Comparison of ENCODE assay signal across 8 cellular contexts in genomic region chr16:88815901-88816589, GRCh38. TPM values are rescaled to one million over a fixed set of nuclear protein-coding genes. Genes with fewer than 3 reads are reported as not detected.
A peak's percentile ranks its signal among the peaks of the same experiment; 100 is the strongest.
DNase-seq lines count a peak whose midpoint lies in the region; ATAC-seq and TF ChIP-seq lines count a peak whose summit lies in the region.

No MANE protein-coding gene starts in this region.

- no peak for ATAC-seq in GM18519 (IDR thresholded peaks at IDR 0.05; ENCODE audit: low FRiP score, unreplicated experiment)

- DNase-seq in NCI-H2107 treated with DMSO at 0.1 percent for 48 hours (lab: John Stamatoyannopoulos, UW; ENCODE audit: unreplicated experiment) (peak; percentile 10), NCI-H2107 (lab: John Stamatoyannopoulos, UW) (no peak), NCI-H1417 (lab: John Stamatoyannopoulos, UW) (peak; percentile 34 to 73 (median 58)), fibroblast of the aortic adventitia (ENCODE audit: low read depth) (no peak), medulla oblongata (ENCODE audit: extremely low spot score) (no peak)
- DNase-seq in activated CD8-positive, alpha-beta memory T cell treated with anti-CD3 and anti-CD28 coated beads, Interleukin-2, amount 50 U/mL, for 4 hours: peak; percentile 66
- DNase-seq in stimulated activated CD4-positive, alpha-beta T cell treated with anti-CD3 and anti-CD28 coated beads, Interleukin-1b, Interleukin-23, amount 100 ng/mL, for 4 hours (ENCODE audit: low read depth in 2 of 2): peak; percentile 54 to 56

- TF ChIP-seq CTCF in fibroblast of the aortic adventitia (IDR thresholded peaks at IDR 0.05; ENCODE audit: insufficient read depth, low read length): peak; percentile 74

- H3K4me3 ChIP-seq in fibroblast of the aortic adventitia (ENCODE audit: low read depth, low read length): no peak overlapping the region

RNA-seq across cellular contexts. Expression of gene APRT, which starts 4.3 kb away (rescaled TPM):
- total RNA-seq in fibroblast of the aortic adventitia (ENCODE audit: low replicate concordance): 54.0 and 73.8 TPM in 2 replicates

RNA-seq across cellular contexts. Expression of gene CDT1, which starts 12.5 kb away (rescaled TPM):
- 0.82 and 26.8 TPM in 2 replicates for total RNA-seq in fibroblast of the aortic adventitia (ENCODE audit: low replicate concordance)

RNA-seq across cellular contexts. Expression of gene PIEZO1, which starts 31.0 kb away (rescaled TPM):
- 143 and 150 TPM in 2 replicates for total RNA-seq in fibroblast of the aortic adventitia (ENCODE audit: low replicate concordance)

RNA-seq across cellular contexts. Expression of gene GALNS, which starts 40.7 kb away (rescaled TPM):
- total RNA-seq in fibroblast of the aortic adventitia (ENCODE audit: low replicate concordance): 11.6 and 22.5 TPM in 2 replicates

RNA-seq across cellular contexts. Expression of gene TRAPPC2L, which starts 40.9 kb away (rescaled TPM):
- 30.6 and 57.2 TPM in 2 replicates for total RNA-seq in fibroblast of the aortic adventitia (ENCODE audit: low replicate concordance)

Comparison
In these comparisons a context has a peak if more than half of its experiments do, and no peak if none do; other contexts are left out.
1. DNase-seq: peak in NCI-H2107 treated with DMSO at 0.1 percent for 48 hours (single experiment), NCI-H1417 (3 of 3), activated CD8-positive, alpha-beta memory T cell treated with anti-CD3 and anti-CD28 coated beads, Interleukin-2, amount 50 U/mL, for 4 hours (single experiment) and stimulated activated CD4-positive, alpha-beta T cell treated with anti-CD3 and anti-CD28 coated beads, Interleukin-1b, Interleukin-23, amount 100 ng/mL, for 4 hours (2 of 2); none in NCI-H2107 (single experiment), fibroblast of the aortic adventitia (single experiment) and medulla oblongata (single experiment).